18 cellular contexts compared by ENCODE assay signal in the genomic region with DNA sequence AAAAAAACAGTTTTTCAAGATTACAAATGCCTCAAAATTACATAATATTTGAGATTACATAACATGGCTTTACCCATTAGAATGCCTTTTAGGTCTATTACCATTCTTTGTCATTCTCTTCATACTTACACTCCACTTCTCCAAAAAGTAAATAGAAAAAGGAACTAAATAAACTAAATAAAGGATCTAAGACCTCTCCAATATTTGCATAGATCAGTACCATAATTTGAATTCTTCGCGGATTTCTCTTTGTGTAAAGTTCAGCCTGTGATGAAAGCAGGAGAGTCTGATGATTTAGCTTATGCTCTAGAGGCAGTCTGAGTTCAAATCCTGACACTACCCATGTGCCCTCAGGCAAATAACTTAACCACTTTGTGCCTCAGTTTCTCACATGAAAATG.
"Had no signal": no experiment of that assay in that cellular context is flagged by ENCODE, and none has a peak within 500 bp of the region (broad histone marks: within the 10 kb centered on the region; RNA-seq: fewer than 3 reads in every experiment).

No MANE protein-coding gene starts in this region.

- H3K4me1 ChIP-seq: gastrocnemius medialis, thyroid gland had no signal

- H3K4me3 ChIP-seq: gastrocnemius medialis, mucosa of descending colon, pancreas, spleen, thyroid gland had no signal

- H3K27ac Mint-ChIP-seq: activated CD4-positive, alpha-beta T cell treated with anti-CD3 and anti-CD28 coated beads, Interleukin-2, amount 10 ng/mL, durations not matched to agents 7 days and 5 days; stimulated activated naive B cell treated with anti-CD40 and anti-IgM and Interleukin-4, amounts not matched to agents 10 μg/mL and 1 μg/mL and 100 μg/mL, for 72 hours; T-helper 1 cell treated with Interleukin-12 subunit alpha and Interleukin-12 subunit beta and Interleukin-4 antibody, amounts not matched to agents 30 μg/mL and 1 μg/mL, for 36 hours had no signal

- H3K27me3 Mint-ChIP-seq: activated naive CD4-positive, alpha-beta T cell treated with anti-CD3 and anti-CD28 coated beads, Interleukin-2, amount 50 U/mL, for 24 hours; naive thymus-derived CD8-positive, alpha-beta T cell had no signal

- H3K4me1 Mint-ChIP-seq: activated naive CD4-positive, alpha-beta T cell treated with anti-CD3 and anti-CD28 coated beads, Interleukin-2, amount 50 U/mL, for 24 hours had no signal

- H3K27me3 ChIP-seq: gastrocnemius medialis, pancreas, spleen, thyroid gland had no signal

- H3K4me3 Mint-ChIP-seq: activated CD4-positive, alpha-beta T cell treated with anti-CD3 and anti-CD28 coated beads, Interleukin-2, amount 10 ng/mL, durations not matched to agents 7 days and 5 days; activated naive CD4-positive, alpha-beta T cell treated with anti-CD3 and anti-CD28 coated beads, Interleukin-2, amount 50 U/mL, for 24 hours; naive thymus-derived CD8-positive, alpha-beta T cell; stimulated activated naive B cell treated with anti-CD40 and anti-IgM and Interleukin-4, amounts not matched to agents 10 μg/mL and 1 μg/mL and 100 μg/mL, for 72 hours; T-helper 1 cell treated with Interleukin-12 subunit alpha and Interleukin-12 subunit beta and Interleukin-4 antibody, amounts not matched to agents 30 μg/mL and 1 μg/mL, for 36 hours had no signal

- H3K9me3 ChIP-seq: gastrocnemius medialis, mucosa of descending colon, pancreas, spleen, thyroid gland had no signal

- FAIRE-seq: keratinocyte, pancreas had no signal

- ATAC-seq: activated CD4-positive, CD25-positive, alpha-beta regulatory T cell treated with anti-CD3 and anti-CD28 coated beads, Interleukin-2, amount 50 U/mL, for 24 hours; gastrocnemius medialis; mucosa of descending colon; naive thymus-derived CD8-positive, alpha-beta T cell; pancreas; stimulated activated naive B cell treated with anti-CD40 and anti-IgM and Interleukin-4, amounts not matched to agents 10 μg/mL and 1 μg/mL and 100 μg/mL, for 72 hours had no signal

- H3K36me3 ChIP-seq: gastrocnemius medialis, pancreas, spleen, thyroid gland had no signal

- H3K27ac ChIP-seq: gastrocnemius medialis, pancreas, spleen, thyroid gland had no signal

- H3K36me3 Mint-ChIP-seq: activated naive CD4-positive, alpha-beta T cell treated with anti-CD3 and anti-CD28 coated beads, Interleukin-2, amount 50 U/mL, for 24 hours; naive thymus-derived CD8-positive, alpha-beta T cell; stimulated activated naive B cell treated with anti-CD40 and anti-IgM and Interleukin-4, amounts not matched to agents 10 μg/mL and 1 μg/mL and 100 μg/mL, for 72 hours had no signal

- H3K9me3 Mint-ChIP-seq: activated naive CD4-positive, alpha-beta T cell treated with anti-CD3 and anti-CD28 coated beads, Interleukin-2, amount 50 U/mL, for 24 hours; naive thymus-derived CD8-positive, alpha-beta T cell; stimulated activated naive B cell treated with anti-CD40 and anti-IgM and Interleukin-4, amounts not matched to agents 10 μg/mL and 1 μg/mL and 100 μg/mL, for 72 hours had no signal

- DNase-seq: activated CD4-positive, alpha-beta T cell treated with anti-CD3 and anti-CD28 coated beads, Interleukin-2, amount 10 ng/mL, durations not matched to agents 7 days and 5 days; activated CD8-positive, alpha-beta memory T cell treated with anti-CD3 and anti-CD28 coated beads for 24 hours; activated CD8-positive, alpha-beta memory T cell treated with anti-CD3 and anti-CD28 coated beads, Interleukin-2, amount 50 U/mL, for 48 hours; activated effector memory CD4-positive, alpha-beta T cell treated with anti-CD3 and anti-CD28 coated beads, Interleukin-2, amount 50 U/mL, for 16 hours; activated T-cell treated with anti-CD3 and anti-CD28 coated beads, Interleukin-2, amount 50 U/mL, for 48 hours; effector CD4-positive, alpha-beta T cell; gastrocnemius medialis; head of caudate nucleus; mucosa of descending colon; naive thymus-derived CD8-positive, alpha-beta T cell; pancreas; spleen; stimulated activated naive B cell treated with anti-CD40 and anti-IgM and Interleukin-4, amounts not matched to agents 10 μg/mL and 1 μg/mL and 100 μg/mL, for 72 hours; thyroid gland had no signal
